In the genomic region with DNA sequence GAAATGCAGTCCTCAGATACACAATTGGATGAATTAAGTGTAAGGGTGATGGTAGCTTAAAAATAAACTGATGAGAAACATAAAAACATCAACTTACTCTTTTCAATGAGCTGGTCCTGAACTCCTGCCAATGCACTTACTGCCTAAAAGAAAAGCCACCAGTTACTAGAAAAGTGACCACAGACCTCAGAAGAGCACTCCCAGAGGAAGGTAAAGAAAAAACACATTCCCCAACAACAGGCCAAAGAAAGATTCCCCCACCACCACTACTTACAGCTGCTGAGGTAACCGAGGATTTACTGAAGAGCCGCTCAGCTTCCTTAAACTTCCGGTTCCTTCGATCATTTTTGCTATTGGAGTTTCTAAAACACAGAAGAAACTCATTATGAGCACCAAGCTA, we compare ENCODE assay signal across 11 cellular contexts. TPM values are rescaled to one million over a fixed set of nuclear protein-coding genes. Genes with fewer than 3 reads are reported as not detected.
DNase-seq lines count a peak whose midpoint lies in the region; ATAC-seq, FAIRE-seq and TF ChIP-seq lines count a peak whose summit lies in the region.
"Had no signal": no experiment of that assay in that cellular context is flagged by ENCODE, and none has a peak within 500 bp of the region (broad histone marks: within the 10 kb centered on the region; RNA-seq: fewer than 3 reads in every experiment).

No MANE protein-coding gene starts in this region.

- no peak overlapping the region for H2AK5ac ChIP-seq in trophoblast cell (ENCODE audit: low read length)

- no peak overlapping the region for H3K4me2 ChIP-seq in trophoblast cell (ENCODE audit: low read length)

- no peak overlapping the region for H2BK5ac ChIP-seq in trophoblast cell (ENCODE audit: low read depth, low read length, poor library complexity)

- peak; percentile 75; the same call in 1 of the 2 replicates for ATAC-seq in Panc1
- ATAC-seq: left lung had no signal

- no CpG with 5 or more reads among the region's 4 CpGs for WGBS in trophoblast cell (ENCODE audit: extremely low coverage, insufficient coverage, insufficient read length)

- H3K4ac ChIP-seq in trophoblast cell (ENCODE audit: low read depth, low read length): no peak overlapping the region

- no peak overlapping the region for H3K23ac ChIP-seq in trophoblast cell (ENCODE audit: low read length)

- intact Hi-C loops in Panc1 (cut with micrococcal nuclease; ENCODE audit: unreplicated experiment): no loop called here

- CTCF ChIA-PET in Panc1 (lab: Charles Lee): interaction anchor here (0.7 kb wide), 1 partner anchor 1148 kb away, joined by 3 read pairs; no protein-coding TSS in a partner anchor

- no peak overlapping the region for H2BK12ac ChIP-seq in trophoblast cell (ENCODE audit: low read length)

- peaks cover 3% of the 10 kb centered on the region for H3K79me2 ChIP-seq in trophoblast cell (ENCODE audit: control insufficient read depth, insufficient read depth, low read length, poor library complexity)

- H3K4me1 ChIP-seq in Panc1 (ENCODE audit: control insufficient read depth, insufficient read depth, low read length) (peaks cover 7% of the 10 kb centered on the region), trophoblast cell (ENCODE audit: control insufficient read depth in 1 of 2, insufficient read depth in 2 of 2, low read length in 2 of 2) (peaks cover 5 to 6% of the 10 kb centered on the region in 2 experiments)

- H3K14ac ChIP-seq in trophoblast cell (ENCODE audit: low read length): no peak overlapping the region

- no peak overlapping the region for H3K18ac ChIP-seq in trophoblast cell (ENCODE audit: low read length)

- H3K79me1 ChIP-seq in trophoblast cell (ENCODE audit: low read length): no peaks in the 10 kb centered on the region

- no peak overlapping the region for H2BK120ac ChIP-seq in trophoblast cell (ENCODE audit: insufficient read depth, low read length, poor library complexity)

- peak; percentile 58 for TF ChIP-seq CTCF in Panc1 (IDR thresholded peaks at IDR 0.05)

- H3K36me3 ChIP-seq in Panc1 (ENCODE audit: control insufficient read depth, insufficient read depth, low read length) (peaks cover 12% of the 10 kb centered on the region), trophoblast cell (ENCODE audit: control insufficient read depth in 1 of 2, insufficient read depth in 2 of 2, low read length in 2 of 2) (peaks cover 12 to 16% of the 10 kb centered on the region in 2 experiments)

- peak; percentile 72 for FAIRE-seq in GM19239 (lab: Jason Lieb, UNC)
- no peak for FAIRE-seq in RCC 7860 (lab: Jason Lieb, UNC)

- DNase-seq in AML-193 (lab: John Stamatoyannopoulos, UW) (peak; percentile 31 to 38), GM19239 (ENCODE audit: insufficient read length, low spot score) (no peak), Panc1 (ENCODE audit: low read depth, low spot score) (no peak), fibroblast of peridontal ligament (ENCODE audit: extremely low read depth) (peak; percentile 75), NCI-H1436 (lab: John Stamatoyannopoulos, UW) (no peak), trophoblast cell (no peak), RCC 7860 (ENCODE audit: low spot score) (no peak), activated T-cell treated with anti-CD3 and anti-CD28 coated beads for 4 hours (no peak)
- DNase-seq: cerebellar nuclear complex; left lung; stimulated activated CD4-positive, alpha-beta T cell treated with anti-CD3 and anti-CD28 coated beads, Interleukin-2, amount 100 ng/mL, for 24 hours had no signal

- H4K91ac ChIP-seq in trophoblast cell (ENCODE audit: low read depth, low read length): no peak overlapping the region

- POLR2A ChIA-PET in Panc1 (lab: Charles Lee): no interaction called here

- in situ Hi-C loops in Panc1 (cut with HindIII; ENCODE audit: low pct_unique_long_range_greater_than_20kb, low sequenced_read_pairs): no loop called here

- H3K27ac ChIP-seq in Panc1 (ENCODE audit: low read length) (no peak overlapping the region), trophoblast cell (ENCODE audit: low read depth, low read length) (no peak overlapping the region)
- H3K27ac ChIP-seq: left lung had no signal

- H4K12ac ChIP-seq in trophoblast cell (ENCODE audit: low read depth, low read length): no peak overlapping the region

- BruUV-seq in Panc1 (replicated peaks; lab: Mats Ljungman, UMichigan): no TSS peak

- H3K27me3 ChIP-seq in Panc1 (ENCODE audit: control insufficient read depth, insufficient read depth, low read length) (no peaks in the 10 kb centered on the region), trophoblast cell (ENCODE audit: insufficient read depth, low read length) (no peaks in the 10 kb centered on the region)
- H3K27me3 ChIP-seq: left lung had no signal

- H3K4me3 ChIP-seq in Panc1 (ENCODE audit: low read depth in 2 of 2, low read length in 2 of 2) (no peak overlapping the region), trophoblast cell (ENCODE audit: low read depth, low read length) (no peak overlapping the region)
- H3K4me3 ChIP-seq: left lung had no signal

- H2AFZ ChIP-seq in trophoblast cell (ENCODE audit: insufficient read depth, low read length, poor library complexity): no peak overlapping the region

- H3K9me3 ChIP-seq in Panc1 (ENCODE audit: control insufficient read depth, insufficient read depth, low read depth, low read length): no peaks in the 10 kb centered on the region
- no peaks in the 10 kb centered on the region for H3K9me3 ChIP-seq in trophoblast cell (ENCODE audit: insufficient read depth, low read depth, low read length)
- H3K9me3 ChIP-seq: left lung had no signal

- H3K9ac ChIP-seq in trophoblast cell (ENCODE audit: low read length): no peak overlapping the region

- no peak overlapping the region for H4K8ac ChIP-seq in trophoblast cell (ENCODE audit: low read depth, low read length)

RNA-seq across cellular contexts. Expression of gene MEAF6, which starts 5.4 kb away (rescaled TPM):
- total RNA-seq in Panc1 (2021; ENCODE audit: unreplicated experiment): 50.0 TPM
- polyA plus RNA-seq in Panc1 (2012; ENCODE audit: insufficient read length): 39.0 TPM
- polyA plus RNA-seq in trophoblast cell (2013): 29.0 and 30.8 TPM in 2 replicates

RNA-seq across cellular contexts. Expression of gene ZC3H12A, which starts 34.8 kb away (rescaled TPM):
- 9.4 TPM for total RNA-seq in Panc1 (2021; ENCODE audit: unreplicated experiment)
- polyA plus RNA-seq in Panc1 (2012; ENCODE audit: insufficient read length): 7.1 TPM
- polyA plus RNA-seq in trophoblast cell (2013): 9.4 and 9.6 TPM in 2 replicates

RNA-seq across cellular contexts. Expression of gene SNIP1, which starts 44.9 kb away (rescaled TPM):
- 21.4 TPM for total RNA-seq in Panc1 (2021; ENCODE audit: unreplicated experiment)
- 22.6 TPM for polyA plus RNA-seq in Panc1 (2012; ENCODE audit: insufficient read length)
- 7.2 and 7.8 TPM in 2 replicates for polyA plus RNA-seq in trophoblast cell (2013)

RNA-seq across cellular contexts. Expression of gene DNALI1, which starts 47.6 kb away (rescaled TPM):
- 0.36 TPM for total RNA-seq in Panc1 (2021; ENCODE audit: unreplicated experiment)
- 0.36 TPM for polyA plus RNA-seq in Panc1 (2012; ENCODE audit: insufficient read length)
- 4.9 and 5.3 TPM in 2 replicates for polyA plus RNA-seq in trophoblast cell (2013)

Comparison
In these comparisons a context has a peak if more than half of its experiments do, and no peak if none do; other contexts are left out.
1. DNase-seq: peak in AML-193 (2 of 2) and fibroblast of peridontal ligament (single experiment); none in GM19239 (single experiment), Panc1 (single experiment), NCI-H1436 (single experiment), trophoblast cell (0 of 2), RCC 7860 (single experiment) and activated T-cell treated with anti-CD3 and anti-CD28 coated beads for 4 hours (single experiment).